In genomic region chr4:73423184-73423583, GRCh38 we compare ENCODE assay signal across 1 cellular context.
TF ChIP-seq lines count a peak whose summit lies in the region.

No MANE protein-coding gene starts in this region.

TF ChIP-seq in HepG2, 621 proteins besides CTCF, POLR2A, EP300 and RAD21:
- 0 out of 2 replicates have a peak, but pooled peaks have one; percentile 63 for TF ChIP-seq MBNL3 (CRISPR knock-in tag; conservative IDR thresholded peaks at IDR 0.05)
- no peak for TF ChIP-seq DRAP1 (CRISPR knock-in tag; IDR thresholded peaks at IDR 0.05)
